In the genomic region with DNA sequence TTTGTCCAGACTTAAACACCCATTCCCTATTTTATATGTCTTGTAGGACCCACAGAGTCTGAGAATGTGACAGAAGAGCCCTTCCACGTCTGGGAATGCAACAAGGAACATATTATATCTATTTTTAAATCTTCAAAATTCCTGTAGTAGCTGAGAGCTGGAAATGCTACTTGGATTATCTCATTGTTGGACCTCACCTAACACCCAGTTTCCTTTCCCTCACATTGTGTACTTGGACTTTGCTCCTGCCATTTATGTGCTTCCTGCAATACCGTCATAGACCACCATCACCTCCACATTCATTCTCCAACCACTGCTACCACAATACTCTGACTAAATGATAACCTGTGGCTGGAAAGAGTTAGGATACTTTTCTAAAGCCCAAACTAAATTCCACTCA, we compare ENCODE assay signal across 1 cellular context.
TF ChIP-seq lines count a peak whose summit lies in the region.

No MANE protein-coding gene starts in this region.

TF ChIP-seq in HCT116, 20 proteins besides CTCF, POLR2A, EP300 and RAD21 (continued from another document):
- TF ChIP-seq CBX3 (IDR thresholded peaks at IDR 0.05; ENCODE audit: low read depth) = 0 out of 2 replicates have a peak, but pooled peaks have one; percentile 21
- TF ChIP-seq, protein P1, sequence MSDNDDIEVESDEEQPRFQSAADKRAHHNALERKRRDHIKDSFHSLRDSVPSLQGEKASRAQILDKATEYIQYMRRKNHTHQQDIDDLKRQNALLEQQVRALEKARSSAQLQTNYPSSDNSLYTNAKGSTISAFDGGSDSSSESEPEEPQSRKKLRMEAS (IDR thresholded peaks at IDR 0.05) = no peak
